Comparison of ENCODE assay signal across 24 cellular contexts in genomic region chr7:155145477-155146255, GRCh38.
"Had no signal": no experiment of that assay in that cellular context is flagged by ENCODE, and none has a peak within 500 bp of the region (broad histone marks: within the 10 kb centered on the region; RNA-seq: fewer than 3 reads in every experiment).

No MANE protein-coding gene starts in this region.

- H3K27me3 ChIP-seq: brain microvascular endothelial cell had no signal

- H3K36me3 ChIP-seq: brain microvascular endothelial cell had no signal

- ATAC-seq: activated CD4-positive, alpha-beta T cell treated with anti-CD3 and anti-CD28 coated beads for 36 hours; activated T-cell treated with anti-CD3 and anti-CD28 coated beads, Interleukin-2, amount 50 U/mL, for 4 hours; activated T-helper 17 cell treated with anti-CD3 and anti-CD28 coated beads, Interleukin-2, amount 50 U/mL, for 72 hours; effector memory CD8-positive, alpha-beta T cell had no signal

- DNase-seq: activated CD4-positive, alpha-beta memory T cell treated with anti-CD3 and anti-CD28 coated beads, Interleukin-2, amount 10 ng/mL, durations not matched to agents 7 days and 5 days; activated CD4-positive, alpha-beta T cell treated with anti-CD3 and anti-CD28 coated beads for 36 hours; activated CD4-positive, alpha-beta T cell treated with anti-CD3 and anti-CD28 coated beads, Interleukin-2, amount 10 ng/mL, durations not matched to agents 7 days and 5 days; activated CD4-positive, alpha-beta T cell treated with anti-CD3 and anti-CD28 coated beads, Interleukin-2, amount 50 U/mL, for 4 hours; activated CD4-positive, CD25-positive, alpha-beta regulatory T cell; activated CD4-positive, CD25-positive, alpha-beta regulatory T cell treated with anti-CD3 and anti-CD28 coated beads, Interleukin-2, amount 50 U/mL, for 72 hours; activated CD8-positive, alpha-beta memory T cell treated with anti-CD3 and anti-CD28 coated beads, Interleukin-2, amount 50 U/mL, for 48 hours; activated gamma-delta T cell; activated naive CD4-positive, alpha-beta T cell; activated naive CD4-positive, alpha-beta T cell treated with anti-CD3 and anti-CD28 coated beads, Interleukin-2, amount 50 U/mL, for 16 hours; activated T-cell treated with anti-CD3 and anti-CD28 coated beads for 4 hours; activated T-cell treated with anti-CD3 and anti-CD28 coated beads, Interleukin-2, amount 50 U/mL, for 4 hours; amniotic stem cell; anterior cingulate cortex; brain microvascular endothelial cell; caudate nucleus; cortex of kidney; dermis blood vessel endothelial cell; effector CD4-positive, alpha-beta T cell; effector memory CD8-positive, alpha-beta T cell; foreskin fibroblast; T-helper 2 cell had no signal

- H3K27ac ChIP-seq: brain microvascular endothelial cell, epithelial cell of prostate had no signal
